ENCODE assay signal across 1 cellular context in the genomic region with DNA sequence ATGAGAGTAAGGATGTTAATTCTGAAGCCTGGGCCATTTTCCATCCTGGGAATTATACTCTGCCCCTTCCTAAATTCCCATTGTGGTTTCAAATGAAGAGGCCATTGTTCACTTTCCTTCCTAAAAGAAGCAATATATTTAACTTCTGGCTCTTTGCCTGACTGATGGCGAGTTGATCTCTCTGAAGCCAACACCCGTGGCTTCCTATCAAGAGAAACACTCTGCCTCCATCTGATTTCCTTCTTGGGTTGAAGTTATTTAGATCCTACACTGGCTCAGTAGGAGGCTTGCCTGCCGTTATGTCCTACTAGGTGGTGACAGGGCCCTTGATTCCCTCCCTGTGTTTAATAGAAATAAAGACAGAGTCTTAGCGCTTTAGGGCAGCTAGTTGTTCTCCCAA.
TF ChIP-seq lines count a peak whose summit lies in the region.

No MANE protein-coding gene starts in this region.

TF ChIP-seq in SK-N-SH, 30 proteins besides CTCF, POLR2A, EP300 and RAD21 (continued from another document):
- TF ChIP-seq NFIC (IDR thresholded peaks at IDR 0.05; ENCODE audit: borderline replicate concordance) (no peak), TAF1 (IDR thresholded peaks at IDR 0.05; ENCODE audit: borderline replicate concordance, low read depth, low read length) (no peak), GATA2 (CRISPR knock-in tag; IDR thresholded peaks at IDR 0.05) (no peak), ELF1 (IDR thresholded peaks at IDR 0.05) (no peak), NRF1 (IDR thresholded peaks at IDR 0.05; ENCODE audit: low read depth, low read length) (no peak)
- TF ChIP-seq, protein P1, sequence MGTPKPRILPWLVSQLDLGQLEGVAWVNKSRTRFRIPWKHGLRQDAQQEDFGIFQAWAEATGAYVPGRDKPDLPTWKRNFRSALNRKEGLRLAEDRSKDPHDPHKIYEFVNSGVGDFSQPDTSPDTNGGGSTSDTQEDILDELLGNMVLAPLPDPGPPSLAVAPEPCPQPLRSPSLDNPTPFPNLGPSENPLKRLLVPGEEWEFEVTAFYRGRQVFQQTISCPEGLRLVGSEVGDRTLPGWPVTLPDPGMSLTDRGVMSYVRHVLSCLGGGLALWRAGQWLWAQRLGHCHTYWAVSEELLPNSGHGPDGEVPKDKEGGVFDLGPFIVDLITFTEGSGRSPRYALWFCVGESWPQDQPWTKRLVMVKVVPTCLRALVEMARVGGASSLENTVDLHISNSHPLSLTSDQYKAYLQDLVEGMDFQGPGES (IDR thresholded peaks at IDR 0.05; ENCODE audit: low read depth, low read length), result no peak
